Comparison of ENCODE assay signal across 8 cellular contexts in the genomic region with DNA sequence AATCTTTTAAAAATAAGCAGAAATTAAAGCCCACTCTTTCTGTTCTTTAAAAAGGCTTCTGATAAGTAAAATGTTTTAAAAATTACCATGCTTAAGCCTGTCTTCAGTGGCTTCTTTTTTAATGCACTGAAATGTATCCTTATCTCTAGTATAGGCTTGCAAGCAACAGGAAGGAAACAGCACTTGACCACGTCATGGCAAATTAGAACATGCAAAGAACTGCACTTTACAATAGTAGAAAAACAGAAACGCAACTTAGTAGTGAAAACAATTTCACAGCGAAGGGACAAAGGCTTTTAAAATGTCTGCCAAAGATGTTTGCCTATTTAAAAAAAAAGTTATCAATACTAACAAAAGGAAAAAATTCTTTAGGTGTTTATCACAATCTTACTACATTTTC. TPM values are rescaled to one million over a fixed set of nuclear protein-coding genes. Genes with fewer than 3 reads are reported as not detected.
DNase-seq lines count a peak whose midpoint lies in the region; ATAC-seq, FAIRE-seq and TF ChIP-seq lines count a peak whose summit lies in the region.

No MANE protein-coding gene starts in this region.

- H3K9me3 ChIP-seq in spleen, result no peaks in the 10 kb centered on the region
- no peaks in the 10 kb centered on the region for H3K9me3 ChIP-seq in PC-3 (ENCODE audit: low read length)

- peak; percentile 50 for FAIRE-seq in G401.6 (lab: Jason Lieb, UNC)

- H3K27ac ChIP-seq in KMS-11 (peak overlapping the region; percentile 98), spleen (peak overlapping the region; percentile 76 to 98 (median 94)), PC-3 (ENCODE audit: low read length) (no peak overlapping the region)

- H3K9ac ChIP-seq in KMS-11, result peak overlapping the region; percentile 96
- no peak overlapping the region for H3K9ac ChIP-seq in PC-3 (ENCODE audit: low read length)

- POLR2A ChIA-PET in PC-3 (lab: Charles Lee; ENCODE audit: unreplicated experiment), result no interaction called here

- no peaks in the 10 kb centered on the region for H3K9me2 ChIP-seq in PC-3 (replicated peaks; ENCODE audit: low read length)

- TF ChIP-seq POLR2A in spleen (IDR thresholded peaks at IDR 0.05), result peak in 2 of 3 donors; percentile 92 to 99

- no peaks in the 10 kb centered on the region for H3F3A ChIP-seq in PC-3 (ENCODE audit: low read length, unreplicated experiment)

- BruUV-seq in PC-3 (replicated peaks; lab: Mats Ljungman, UMichigan), result no TSS peak

- peak; percentile 51 for DNase-seq in activated T-cell treated with anti-CD3 and anti-CD28 coated beads for 4 hours
- DNase-seq in germinal center (ENCODE audit: low spot score), result peak; percentile 71
- DNase-seq in spleen, result no peak
- DNase-seq in RKO (ENCODE audit: low spot score), result no peak
- no peak for DNase-seq in PC-3

- no peak overlapping the region for H3K4me3 ChIP-seq in KMS-11 (IDR thresholded peaks at IDR 0.05; ENCODE audit: insufficient read depth, low read depth, low read length)
- H3K4me3 ChIP-seq in spleen, result peak overlapping the region; percentile 39 to 69 (median 47)
- no peak overlapping the region for H3K4me3 ChIP-seq in PC-3 (ENCODE audit: low read length)

- intact Hi-C loops in spleen (cut with DNase I; ENCODE audit: low total_unique reads) (no loop called here), PC-3 (cut with micrococcal nuclease) (no loop called here)

- peaks cover 99% of the 10 kb centered on the region for H3K79me2 ChIP-seq in KMS-11 (ENCODE audit: insufficient read depth, low read depth)
- H3K79me2 ChIP-seq in PC-3 (ENCODE audit: low read length), result peaks cover 21% of the 10 kb centered on the region

- 0 to 2% (median 1%) methylated on average over 3 of the region's 3 CpGs for whole genome bisulfite sequencing in spleen, 5 donors

- H2AFZ ChIP-seq in KMS-11 (ENCODE audit: low read depth), result no peak overlapping the region
- H2AFZ ChIP-seq in PC-3 (ENCODE audit: low read length), result no peak overlapping the region

- ATAC-seq in GM21390 (IDR thresholded peaks at IDR 0.05; ENCODE audit: unreplicated experiment) (peak; percentile 66), PC-3 (no peak)

- CTCF ChIA-PET in PC-3 (lab: Charles Lee), result no interaction called here

- peak overlapping the region; percentile 81 for H3K4me2 ChIP-seq in KMS-11
- H3K4me2 ChIP-seq in PC-3 (ENCODE audit: low read length), result no peak overlapping the region

- H3K36me3 ChIP-seq in KMS-11 (ENCODE audit: insufficient read depth), result no peaks in the 10 kb centered on the region
- H3K36me3 ChIP-seq in spleen, result peaks cover 0 to 5% (median 0%) of the 10 kb centered on the region in 6 donors
- no peaks in the 10 kb centered on the region for H3K36me3 ChIP-seq in PC-3 (ENCODE audit: low read depth, low read length)

- TF ChIP-seq CTCF in KMS-11 (conservative IDR thresholded peaks at IDR 0.05; ENCODE audit: low read depth, low read length) (no peak), spleen (IDR thresholded peaks at IDR 0.05 in 8 of 11, conservative IDR thresholded peaks at IDR 0.05 in 3 of 11) (no peak), PC-3 (conservative IDR thresholded peaks at IDR 0.05; ENCODE audit: low read depth, low read length) (no peak)

- H4K20me1 ChIP-seq in KMS-11 (ENCODE audit: insufficient read depth), result no peaks in the 10 kb centered on the region
- peaks cover 5% of the 10 kb centered on the region; the same call in 1 of the 2 replicates for H4K20me1 ChIP-seq in PC-3 (ENCODE audit: low read length)

- no peaks in the 10 kb centered on the region for H3K27me3 ChIP-seq in KMS-11 (ENCODE audit: insufficient read depth, low read depth)
- no peaks in the 10 kb centered on the region for H3K27me3 ChIP-seq in spleen (replicated peaks in 1 of 7)
- H3K27me3 ChIP-seq in PC-3 (ENCODE audit: low read length), result no peaks in the 10 kb centered on the region

- H3K4me1 ChIP-seq in KMS-11 (ENCODE audit: low read depth, poor library complexity, severe bottlenecking) (peaks cover 52% of the 10 kb centered on the region), spleen (peaks cover 43 to 89% (median 74%) of the 10 kb centered on the region in 6 donors), PC-3 (ENCODE audit: insufficient read depth, low read length) (peaks cover 10% of the 10 kb centered on the region)

RNA-seq across cellular contexts. Expression of a gene that starts 36.3 kb away (rescaled TPM):
- total RNA-seq in spleen (100 to 1,000 TPM; 107 to 146 (median 124) TPM), PC-3 (2014; rRNA removed) (15.3 and 17.7 TPM in 2 replicates)
- 10 to 100 TPM; 18.0 to 33.7 (median 28.3) TPM for polyA plus RNA-seq in spleen

Comparison
In these comparisons a context has a peak if more than half of its experiments do, and no peak if none do; other contexts are left out.
1. H3K4me3 ChIP-seq: peak in spleen (8 of 8); none in KMS-11 (single experiment) and PC-3 (single experiment).
2. DNase-seq: peak in activated T-cell treated with anti-CD3 and anti-CD28 coated beads for 4 hours (single experiment) and germinal center (single experiment); none in spleen (single experiment), RKO (single experiment) and PC-3 (single experiment).